8 cellular contexts compared by ENCODE assay signal in the genomic region with DNA sequence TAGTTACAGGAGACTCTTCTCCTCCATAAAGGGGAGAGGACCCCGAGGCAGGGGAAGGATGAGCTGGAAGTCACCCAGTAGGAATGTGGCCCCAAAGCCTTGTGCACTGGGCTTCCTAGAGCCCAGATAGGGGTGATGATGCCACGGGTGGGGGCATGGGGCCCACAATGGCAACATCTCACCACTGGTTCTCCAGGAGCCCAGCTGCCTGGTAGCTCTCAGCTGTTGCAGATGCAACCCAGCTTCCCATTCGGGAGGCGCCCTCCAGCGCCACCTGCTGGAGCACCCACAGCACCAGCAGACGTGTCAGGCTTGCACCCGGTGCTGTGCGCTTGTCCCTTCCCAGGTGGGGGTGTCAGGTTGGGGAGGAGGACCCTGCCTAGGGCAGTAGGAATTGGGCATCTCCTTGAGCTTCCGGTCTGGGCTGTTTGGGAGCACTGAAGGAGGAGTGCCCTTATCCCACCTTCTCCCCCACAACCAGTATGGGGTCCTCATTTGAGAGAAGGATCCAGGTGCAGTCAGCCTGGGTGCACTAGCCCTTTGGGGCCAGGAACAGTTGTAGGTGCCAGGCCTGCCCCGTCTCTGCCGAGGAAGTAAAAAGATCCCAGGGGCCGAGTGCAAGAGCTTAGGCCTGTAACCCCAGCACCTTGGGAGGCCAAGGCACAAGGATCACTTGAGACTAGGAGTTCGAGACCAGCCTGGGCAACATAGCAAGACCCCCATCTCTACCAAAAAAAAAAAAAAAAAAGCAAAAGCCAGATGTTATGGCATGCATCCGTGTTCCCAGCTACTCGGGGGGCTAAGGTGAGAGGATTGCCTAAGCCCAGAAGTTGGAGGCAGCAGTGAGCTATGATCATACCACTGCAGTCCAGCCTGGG. TPM values are rescaled to one million over a fixed set of nuclear protein-coding genes. Genes with fewer than 3 reads are reported as not detected.
DNase-seq lines count a peak whose midpoint lies in the region; ATAC-seq and TF ChIP-seq lines count a peak whose summit lies in the region.

No MANE protein-coding gene starts in this region.

- H3K9me2 ChIP-seq in DOHH2 (replicated peaks; ENCODE audit: control insufficient read depth, low read length), result no peaks in the 10 kb centered on the region

- TF ChIP-seq CTCF in DOHH2 (IDR thresholded peaks at IDR 0.05; ENCODE audit: low read depth, low read length, poor library complexity, severe bottlenecking), result peak; percentile 94
- peak; percentile 82 to 93 (median 87) for TF ChIP-seq CTCF in heart left ventricle (IDR thresholded peaks at IDR 0.05)

- H3K4me3 ChIP-seq in DOHH2 (ENCODE audit: low read length) (no peak overlapping the region), heart left ventricle (no peak overlapping the region)

- H3K4me1 ChIP-seq in DOHH2 (ENCODE audit: control insufficient read depth, low read length) (no peaks in the 10 kb centered on the region), heart left ventricle (peaks cover 0 to 7% (median 0%) of the 10 kb centered on the region in 12 donors)

- no peak overlapping the region for H3K4me3 Mint-ChIP-seq in IgD-negative memory B cell
- no peak overlapping the region for H3K4me3 Mint-ChIP-seq in activated naive CD8-positive, alpha-beta T cell treated with anti-CD3 and anti-CD28 coated beads for 36 hours

- H3K9me3 ChIP-seq in DOHH2 (ENCODE audit: control insufficient read depth, insufficient read depth, low read length), result no peaks in the 10 kb centered on the region
- H3K9me3 ChIP-seq in heart left ventricle, result no peaks in the 10 kb centered on the region

- H3K4me2 ChIP-seq in DOHH2 (ENCODE audit: low read length), result no peak overlapping the region

- WGBS in heart left ventricle, 4 donors, result 45 to 63% (median 49%) methylated on average over 5 to 15 of the region's 15 CpGs

- intact Hi-C loops in heart left ventricle (cut with DNase I), result loop anchor here in 5 of 10 donors (5.0 to 10.0 kb wide), 4 partner anchors 36 to 154 kb away; a partner anchor contains a TSS

- H3K27me3 ChIP-seq in DOHH2 (ENCODE audit: control insufficient read depth, low read length), result no peaks in the 10 kb centered on the region
- no peaks in the 10 kb centered on the region for H3K27me3 ChIP-seq in heart left ventricle

- peak; percentile 22 for DNase-seq in SW480 (ENCODE audit: low spot score)
- DNase-seq in activated naive CD8-positive, alpha-beta T cell treated with anti-CD3 and anti-CD28 coated beads for 36 hours, result peak; percentile 81
- peak; percentile 64 to 90 (median 79) for DNase-seq in heart left ventricle
- DNase-seq in putamen (ENCODE audit: low spot score), result peak; percentile 51

- peak overlapping the region in 2 of 3 donors; percentile 42 to 76 for H3K27ac Mint-ChIP-seq in IgD-negative memory B cell
- no peak overlapping the region for H3K27ac Mint-ChIP-seq in activated naive CD8-positive, alpha-beta T cell treated with anti-CD3 and anti-CD28 coated beads for 36 hours

- no peaks in the 10 kb centered on the region for H3K27me3 Mint-ChIP-seq in IgD-negative memory B cell
- H3K27me3 Mint-ChIP-seq in activated naive CD8-positive, alpha-beta T cell treated with anti-CD3 and anti-CD28 coated beads for 36 hours, result no peaks in the 10 kb centered on the region

- H4K20me1 ChIP-seq in DOHH2 (ENCODE audit: control insufficient read depth, insufficient read depth, low read depth, low read length), result no peaks in the 10 kb centered on the region

- TF ChIP-seq POLR2A in heart left ventricle (IDR thresholded peaks at IDR 0.05), result no peak

- no peaks in the 10 kb centered on the region for H3K4me1 Mint-ChIP-seq in IgD-negative memory B cell
- peaks cover 4% of the 10 kb centered on the region for H3K4me1 Mint-ChIP-seq in activated naive CD8-positive, alpha-beta T cell treated with anti-CD3 and anti-CD28 coated beads for 36 hours

- no peak overlapping the region for H3K27ac ChIP-seq in DOHH2 (ENCODE audit: low read depth, low read length)
- no peak overlapping the region for H3K27ac ChIP-seq in heart left ventricle

- H3K9me3 Mint-ChIP-seq in IgD-negative memory B cell, result no peaks in the 10 kb centered on the region
- no peaks in the 10 kb centered on the region for H3K9me3 Mint-ChIP-seq in activated naive CD8-positive, alpha-beta T cell treated with anti-CD3 and anti-CD28 coated beads for 36 hours

- H3K36me3 ChIP-seq in DOHH2 (ENCODE audit: control insufficient read depth, low read length), result no peaks in the 10 kb centered on the region
- H3K36me3 ChIP-seq in heart left ventricle, result peaks cover 0 to 50% (median 44%) of the 10 kb centered on the region in 9 donors

- H3F3A ChIP-seq in DOHH2 (ENCODE audit: control insufficient read depth, insufficient read depth), result no peaks in the 10 kb centered on the region

- no peaks in the 10 kb centered on the region for H3K79me2 ChIP-seq in DOHH2 (ENCODE audit: control insufficient read depth, low read length)

- peak; percentile 60 to 79 (median 78) for ATAC-seq in heart left ventricle
- ATAC-seq in GM21528 (IDR thresholded peaks at IDR 0.05; ENCODE audit: low FRiP score, unreplicated experiment), result no peak
- no peak for ATAC-seq in HG02588 (IDR thresholded peaks at IDR 0.05; ENCODE audit: unreplicated experiment)

- H3K36me3 Mint-ChIP-seq in IgD-negative memory B cell, result peaks cover 7% of the 10 kb centered on the region
- peaks cover 4% of the 10 kb centered on the region for H3K36me3 Mint-ChIP-seq in activated naive CD8-positive, alpha-beta T cell treated with anti-CD3 and anti-CD28 coated beads for 36 hours

RNA-seq across cellular contexts. Expression of a gene that starts 14.4 kb away (rescaled TPM):
- polyA plus RNA-seq in IgD-negative memory B cell, result 73.8 TPM
- 10 to 100 TPM; 46.8 to 50.6 TPM for total RNA-seq in activated naive CD8-positive, alpha-beta T cell treated with anti-CD3 and anti-CD28 coated beads for 36 hours
- 100 to 1,000 TPM in 2 of 9 donors, 10 to 100 TPM in 7; 57.5 to 143 (median 76.3) TPM for total RNA-seq in heart left ventricle
- polyA plus RNA-seq in heart left ventricle, result 100 to 1,000 TPM in 1 of 2 donors, 10 to 100 TPM in 1; 64.2 to 106 TPM

RNA-seq across cellular contexts. Expression of a gene that starts 28.4 kb away (rescaled TPM):
- polyA plus RNA-seq in IgD-negative memory B cell, result 90.3 TPM
- 10 to 100 TPM; 30.7 to 30.8 TPM for total RNA-seq in activated naive CD8-positive, alpha-beta T cell treated with anti-CD3 and anti-CD28 coated beads for 36 hours
- 100 to 1,000 TPM in 1 of 9 donors, 10 to 100 TPM in 8; 33.1 to 140 (median 44.6) TPM for total RNA-seq in heart left ventricle
- polyA plus RNA-seq in heart left ventricle, result 10 to 100 TPM; 32.9 to 50.6 TPM

RNA-seq across cellular contexts. Expression of a gene that starts 32.7 kb away (rescaled TPM):
- 59.6 TPM for polyA plus RNA-seq in IgD-negative memory B cell
- 10 to 100 TPM; 33.7 to 34.8 TPM for total RNA-seq in activated naive CD8-positive, alpha-beta T cell treated with anti-CD3 and anti-CD28 coated beads for 36 hours
- 10 to 100 TPM; 10.8 to 23.9 (median 12.6) TPM for total RNA-seq in heart left ventricle
- 10 to 100 TPM; 29.2 to 32.9 TPM for polyA plus RNA-seq in heart left ventricle

RNA-seq across cellular contexts. Expression of a gene that starts 36.7 kb away (rescaled TPM):
- not detected for polyA plus RNA-seq in IgD-negative memory B cell
- total RNA-seq in activated naive CD8-positive, alpha-beta T cell treated with anti-CD3 and anti-CD28 coated beads for 36 hours, result 1 to 10 TPM in 1 of 2 experiments, under 1 TPM in 1; 0.52 to 1.3 TPM
- 1 to 10 TPM in 5 of 9 donors, under 1 TPM in 3, not detected in 1; 0.38 to 1.8 (median 1.3) TPM for total RNA-seq in heart left ventricle
- polyA plus RNA-seq in heart left ventricle, result 1 to 10 TPM in 1 of 2 donors, under 1 TPM in 1; 0.24 to 3.2 TPM

RNA-seq across cellular contexts. Expression of a gene that starts 42.3 kb away (rescaled TPM):
- polyA plus RNA-seq in IgD-negative memory B cell (22.9 TPM), heart left ventricle (100 to 1,000 TPM in 1 of 2 donors, 10 to 100 TPM in 1; 63.2 to 188 TPM)
- 100 to 1,000 TPM; 427 to 438 TPM for total RNA-seq in activated naive CD8-positive, alpha-beta T cell treated with anti-CD3 and anti-CD28 coated beads for 36 hours
- total RNA-seq in heart left ventricle, result 100 to 1,000 TPM in 2 of 9 donors, 10 to 100 TPM in 7; 58.9 to 137 (median 74.0) TPM

Comparison
In these comparisons a context has a peak if more than half of its experiments do, and no peak if none do; other contexts are left out.
1. DNase-seq: peak in every context shown above with its lines; median percentile 81 in activated naive CD8-positive, alpha-beta T cell treated with anti-CD3 and anti-CD28 coated beads for 36 hours; 79 in heart left ventricle; 51 in putamen; 22 in SW480.
2. ATAC-seq: peak in heart left ventricle (4 of 4); none in GM21528 (single experiment) and HG02588 (single experiment).